4 cellular contexts compared by ENCODE assay signal in genomic region chr11:110564676-110565343, GRCh38.
TF ChIP-seq lines count a peak whose summit lies in the region.

No MANE protein-coding gene starts in this region.

TF ChIP-seq in A549, 52 proteins besides CTCF, POLR2A, EP300 and RAD21:
- TF ChIP-seq FOSL2 (IDR thresholded peaks at IDR 0.05): no peak
- no peak for TF ChIP-seq FOSL2 (CRISPR knock-in tag; IDR thresholded peaks at IDR 0.05)
- TF ChIP-seq MAFK (IDR thresholded peaks at IDR 0.05; ENCODE audit: partially characterized antibody): no peak

TF ChIP-seq in HEK293, 187 proteins besides CTCF, POLR2A, EP300 and RAD21:
- TF ChIP-seq ZFHX2 (tag by site-specific recombination; conservative IDR thresholded peaks at IDR 0.05): 0 out of 2 replicates have a peak, but pooled peaks have one; percentile 20
- TF ChIP-seq ZSCAN23 (tag by site-specific recombination; IDR thresholded peaks at IDR 0.05): no peak
TF ChIP-seq in HEK293: peak in this region for 1.

TF ChIP-seq in WTC11, 78 proteins besides CTCF, POLR2A, EP300 and RAD21:
- TF ChIP-seq FOXK1 (CRISPR knock-in tag; IDR thresholded peaks at IDR 0.05) (no peak), GRHL2 (CRISPR knock-in tag; IDR thresholded peaks at IDR 0.05; ENCODE audit: insufficient replicate concordance, severe bottlenecking) (no peak)

TF ChIP-seq in GM12891, 5 proteins besides CTCF, POLR2A, EP300 and RAD21:
- TF ChIP-seq SPI1 (IDR thresholded peaks at IDR 0.05; ENCODE audit: low read depth, low read length) (no peak), TAF1 (IDR thresholded peaks at IDR 0.05; ENCODE audit: low read depth, low read length) (no peak), POLR2AphosphoS5 (IDR thresholded peaks at IDR 0.05; ENCODE audit: low read depth, low read length) (no peak), PAX5 (IDR thresholded peaks at IDR 0.05; ENCODE audit: insufficient read depth, low read length, severe bottlenecking) (no peak), POU2F2 (IDR thresholded peaks at IDR 0.05; ENCODE audit: low read depth, low read length) (no peak)
